ENCODE assay signal across 14 cellular contexts in genomic region chr9:105138306-105138801, GRCh38.
DNase-seq lines count a peak whose midpoint lies in the region; ATAC-seq and TF ChIP-seq lines count a peak whose summit lies in the region.
"Had no signal": no experiment of that assay in that cellular context is flagged by ENCODE, and none has a peak within 500 bp of the region (broad histone marks: within the 10 kb centered on the region; RNA-seq: fewer than 3 reads in every experiment).

No MANE protein-coding gene starts in this region.

- TF ChIP-seq CTCF in cardiac fibroblast (IDR thresholded peaks at IDR 0.05; ENCODE audit: low read depth, low read length) (no peak), testis (IDR thresholded peaks at IDR 0.05) (no peak), gastroesophageal sphincter (IDR thresholded peaks at IDR 0.05) (no peak)

- intact Hi-C loops in testis (cut with DNase I; ENCODE audit: low total_unique reads) = no loop called here

- TF ChIP-seq POLR2A in testis (IDR thresholded peaks at IDR 0.05) (no peak), gastroesophageal sphincter (IDR thresholded peaks at IDR 0.05) (no peak)

- DNase-seq in DMS53 (lab: John Stamatoyannopoulos, UW) (peak; percentile 22), DMS53 treated with DMSO at 0.1 percent for 48 hours (lab: John Stamatoyannopoulos, UW; ENCODE audit: unreplicated experiment) (no peak), cardiac fibroblast (ENCODE audit: low read depth in 2 of 2) (peak; percentile 55 to 59), iris pigment epithelial cell (ENCODE audit: low read depth) (peak; percentile 34), testis (peak; percentile 66), hippocampal formation (lab: John Stamatoyannopoulos, UW) (no peak), NCI-H446 (lab: John Stamatoyannopoulos, UW) (no peak)
- DNase-seq: activated CD8-positive, alpha-beta T cell treated with anti-CD3 and anti-CD28 coated beads for 36 hours; effector memory CD4-positive, alpha-beta T cell; Karpas-422; NCI-H526 treated with DMSO at 0.1 percent for 48 hours; tibial artery had no signal

- no peaks in the 10 kb centered on the region for H3K27me3 ChIP-seq in testis
- no peaks in the 10 kb centered on the region for H3K27me3 ChIP-seq in gastroesophageal sphincter
- H3K27me3 ChIP-seq: tibial artery had no signal

- WGBS in testis, 2 donors = 61 to 71% methylated on average over 5 of the region's 5 CpGs
- 68 to 84% methylated on average over 4 to 5 of the region's 5 CpGs for WGBS in gastroesophageal sphincter (ENCODE audit: low coverage in 1 of 2), 2 donors

- TF ChIP-seq EP300 in gastroesophageal sphincter (IDR thresholded peaks at IDR 0.05) = no peak

- H3K4me1 ChIP-seq in testis (peaks cover 14% of the 10 kb centered on the region), gastroesophageal sphincter (peaks cover 0 to 13% (median 5%) of the 10 kb centered on the region in 3 donors)
- H3K4me1 ChIP-seq: prostate gland, tibial artery had no signal

- H3K4me3 ChIP-seq in cardiac fibroblast (replicated peaks in 1 of 2; ENCODE audit: low read depth in 2 of 2, low read length in 2 of 2) (no peak overlapping the region), testis (no peak overlapping the region), gastroesophageal sphincter (no peak overlapping the region)
- H3K4me3 ChIP-seq: prostate gland, tibial artery had no signal

- H3K27ac ChIP-seq in testis (no peak overlapping the region), gastroesophageal sphincter (no peak overlapping the region)
- H3K27ac ChIP-seq: prostate gland, tibial artery had no signal

- H3K36me3 ChIP-seq in testis (ENCODE audit: low read depth, missing control alignments) (no peaks in the 10 kb centered on the region), gastroesophageal sphincter (no peaks in the 10 kb centered on the region)
- H3K36me3 ChIP-seq: prostate gland, tibial artery had no signal

- H3K9me3 ChIP-seq in testis (no peaks in the 10 kb centered on the region), gastroesophageal sphincter (no peaks in the 10 kb centered on the region)
- H3K9me3 ChIP-seq: prostate gland, tibial artery had no signal

- no peak for ATAC-seq in gastroesophageal sphincter
- ATAC-seq: activated CD8-positive, alpha-beta T cell treated with anti-CD3 and anti-CD28 coated beads for 36 hours had no signal

Comparison
In these comparisons a context has a peak if more than half of its experiments do, and no peak if none do; other contexts are left out.
1. DNase-seq: peak in DMS53 (single experiment), cardiac fibroblast (2 of 2), iris pigment epithelial cell (single experiment) and testis (single experiment); none in DMS53 treated with DMSO at 0.1 percent for 48 hours (single experiment), hippocampal formation (0 of 2) and NCI-H446 (0 of 2).